In genomic region chr19:23978068-23978467, GRCh38 we compare ENCODE assay signal across 30 cellular contexts.
DNase-seq lines count a peak whose midpoint lies in the region.
"Had no signal": no experiment of that assay in that cellular context is flagged by ENCODE, and none has a peak within 500 bp of the region (broad histone marks: within the 10 kb centered on the region; RNA-seq: fewer than 3 reads in every experiment).

No MANE protein-coding gene starts in this region.

- H3K9me3 ChIP-seq in trophoblast cell (ENCODE audit: insufficient read depth, low read depth, low read length) = peaks cover 12% of the 10 kb centered on the region
- H3K9me3 ChIP-seq: BE2C; BLaER1; BLaER1 treated with 17β-estradiol and CSF1 and Interleukin-3, amounts not matched to agents 10 nM and 100 nM; Caco-2 had no signal

- H3K27me3 ChIP-seq in trophoblast cell (ENCODE audit: insufficient read depth, low read length) = no peaks in the 10 kb centered on the region
- H3K27me3 ChIP-seq: BE2C had no signal

- H2AK5ac ChIP-seq in trophoblast cell (ENCODE audit: low read length) = no peak overlapping the region

- H2BK120ac ChIP-seq in trophoblast cell (ENCODE audit: insufficient read depth, low read length, poor library complexity) = no peak overlapping the region

- H3K23ac ChIP-seq in trophoblast cell (ENCODE audit: low read length) = no peak overlapping the region

- H3K4ac ChIP-seq in trophoblast cell (ENCODE audit: low read depth, low read length) = no peak overlapping the region

- no peak overlapping the region for H3K27ac ChIP-seq in trophoblast cell (ENCODE audit: low read depth, low read length)
- H3K27ac ChIP-seq: 22Rv1; A549; BLaER1; BLaER1 treated with 17β-estradiol and CSF1 and Interleukin-3, amounts not matched to agents 10 nM and 100 nM; C4-2B had no signal

- H3K4me3 ChIP-seq in trophoblast cell (ENCODE audit: low read depth, low read length) = no peak overlapping the region
- H3K4me3 ChIP-seq: A549; BLaER1; BLaER1 treated with 17β-estradiol and CSF1 and Interleukin-3, amounts not matched to agents 10 nM and 100 nM had no signal

- no peak overlapping the region for H3K14ac ChIP-seq in trophoblast cell (ENCODE audit: low read length)

- no peaks in the 10 kb centered on the region for H3K36me3 ChIP-seq in trophoblast cell (ENCODE audit: control insufficient read depth in 1 of 2, insufficient read depth in 2 of 2, low read length in 2 of 2)
- H3K36me3 ChIP-seq: BE2C; BLaER1; BLaER1 treated with 17β-estradiol and CSF1 and Interleukin-3, amounts not matched to agents 10 nM and 100 nM had no signal

- WGBS in trophoblast cell (ENCODE audit: extremely low coverage, insufficient coverage, insufficient read length) = no CpG with 5 or more reads among the region's 1 CpG

- DNase-seq in DMS53 (lab: John Stamatoyannopoulos, UW) = peak; percentile 31
- no peak for DNase-seq in DMS53 treated with DMSO at 0.1 percent for 48 hours (lab: John Stamatoyannopoulos, UW; ENCODE audit: unreplicated experiment)
- DNase-seq in NCI-H2029 (lab: John Stamatoyannopoulos, UW) = peak; percentile 19
- DNase-seq in NCI-H2029 treated with DMSO at 0.1 percent for 48 hours (lab: John Stamatoyannopoulos, UW) = no peak
- DNase-seq in trophoblast cell = peak; percentile 85 to 92
- no peak for DNase-seq in NCI-H1694 (lab: John Stamatoyannopoulos, UW)
- DNase-seq: 8988T; ACHN; AML-193; BE2C; C1 segment of cervical spinal cord; Caco-2; Calu3; CD4-positive, alpha-beta memory T cell; CD4-positive, alpha-beta T cell; CD4-positive, CD25-positive, alpha-beta regulatory T cell; CD8-positive, alpha-beta memory T cell; CD8-positive, alpha-beta T cell; COR-L47; DMS 273 treated with DMSO at 0.1 percent for 48 hours; DMS153; DMS79; DMS79 treated with DMSO at 0.1 percent for 48 hours; DND-41; EL had no signal

- no peaks in the 10 kb centered on the region for H3K79me1 ChIP-seq in trophoblast cell (ENCODE audit: low read length)

- H3K18ac ChIP-seq in trophoblast cell (ENCODE audit: low read length) = no peak overlapping the region

- no peaks in the 10 kb centered on the region for H3K79me2 ChIP-seq in trophoblast cell (ENCODE audit: control insufficient read depth, insufficient read depth, low read length, poor library complexity)

- H3K9ac ChIP-seq in trophoblast cell (ENCODE audit: low read length) = no peak overlapping the region
- H3K9ac ChIP-seq: BLaER1; BLaER1 treated with 17β-estradiol and CSF1 and Interleukin-3, amounts not matched to agents 10 nM and 100 nM had no signal

- no peak overlapping the region for H2BK5ac ChIP-seq in trophoblast cell (ENCODE audit: low read depth, low read length, poor library complexity)

- H4K91ac ChIP-seq in trophoblast cell (ENCODE audit: low read depth, low read length) = no peak overlapping the region

- H2AFZ ChIP-seq in trophoblast cell (ENCODE audit: insufficient read depth, low read length, poor library complexity) = no peak overlapping the region

- no peak overlapping the region for H4K8ac ChIP-seq in trophoblast cell (ENCODE audit: low read depth, low read length)

- no peak overlapping the region for H2BK12ac ChIP-seq in trophoblast cell (ENCODE audit: low read length)

- no peak overlapping the region for H3K4me2 ChIP-seq in trophoblast cell (ENCODE audit: low read length)
- H3K4me2 ChIP-seq: A549; BLaER1; BLaER1 treated with 17β-estradiol and CSF1 and Interleukin-3, amounts not matched to agents 10 nM and 100 nM had no signal

- no peaks in the 10 kb centered on the region for H3K4me1 ChIP-seq in trophoblast cell (ENCODE audit: control insufficient read depth in 1 of 2, insufficient read depth in 2 of 2, low read length in 2 of 2)
- H3K4me1 ChIP-seq: A549; BE2C; BLaER1; BLaER1 treated with 17β-estradiol and CSF1 and Interleukin-3, amounts not matched to agents 10 nM and 100 nM; Caco-2 had no signal

- no peak overlapping the region for H4K12ac ChIP-seq in trophoblast cell (ENCODE audit: low read depth, low read length)

Comparison
In these comparisons a context has a peak if more than half of its experiments do, and no peak if none do; other contexts are left out.
1. DNase-seq: peak in DMS53 (single experiment), NCI-H2029 (single experiment) and trophoblast cell (2 of 2); none in DMS53 treated with DMSO at 0.1 percent for 48 hours (single experiment), NCI-H2029 treated with DMSO at 0.1 percent for 48 hours (single experiment) and NCI-H1694 (single experiment).